27 cellular contexts compared by ENCODE assay signal in genomic region chr17:44552361-44552760, GRCh38. TPM values are rescaled to one million over a fixed set of nuclear protein-coding genes. Genes with fewer than 3 reads are reported as not detected.
DNase-seq lines count a peak whose midpoint lies in the region; ATAC-seq and TF ChIP-seq lines count a peak whose summit lies in the region.
"Had no signal": no experiment of that assay in that cellular context is flagged by ENCODE, and none has a peak within 500 bp of the region (broad histone marks: within the 10 kb centered on the region; RNA-seq: fewer than 3 reads in every experiment).

No MANE protein-coding gene starts in this region.

- no peak for TF ChIP-seq POLR2A in testis (IDR thresholded peaks at IDR 0.05)

- H3K27ac ChIP-seq in testis = no peak overlapping the region
- H3K27ac ChIP-seq: prostate gland, skin epidermis, VCaP had no signal

- H3K9me3 ChIP-seq in testis = no peaks in the 10 kb centered on the region
- H3K9me3 ChIP-seq: prostate gland, SK-N-SH had no signal

- no peaks in the 10 kb centered on the region for H3K27me3 ChIP-seq in testis

- H3K27me3 Mint-ChIP-seq in chondrocyte (ENCODE audit: low read depth) = no peaks in the 10 kb centered on the region

- intact Hi-C loops in testis (cut with DNase I; ENCODE audit: low total_unique reads) = no loop called here

- no peaks in the 10 kb centered on the region for H3K36me3 ChIP-seq in testis (ENCODE audit: low read depth, missing control alignments)
- H3K36me3 ChIP-seq: prostate gland had no signal

- no peaks in the 10 kb centered on the region for H3K9me3 Mint-ChIP-seq in chondrocyte (ENCODE audit: low read depth)
- H3K9me3 Mint-ChIP-seq: activated naive CD8-positive, alpha-beta T cell treated with anti-CD3 and anti-CD28 coated beads for 36 hours; CD4-positive, alpha-beta memory T cell; GM23338; memory B cell; natural killer cell; T-helper 2 cell treated with Interferon-gamma antibody and Interleukin-4, amounts not matched to agents 5 μg/mL and 100 μg/mL, for 36 hours had no signal

- DNase-seq in LHCN-M2 (ENCODE audit: low read depth) (peak; percentile 58), chondrocyte (ENCODE audit: low spot score) (no peak), mucosa of gallbladder (ENCODE audit: low spot score) (peak; percentile 30), testis (peak; percentile 73), COLO829 (ENCODE audit: low spot score) (no peak), germinal center (ENCODE audit: low spot score) (no peak), NCI-H2081 (lab: John Stamatoyannopoulos, UW) (no peak)
- DNase-seq: activated CD4-positive, alpha-beta T cell treated with anti-CD3 and anti-CD28 coated beads, Interleukin-2, amount 50 U/mL, for 1 hour; activated naive CD8-positive, alpha-beta T cell treated with anti-CD3 and anti-CD28 coated beads for 36 hours; CD4-positive, alpha-beta memory T cell; DND-41; effector memory CD4-positive, alpha-beta T cell; natural killer cell; NCI-H1417; NCI-H524; RPMI8226; SK-N-SH; stimulated activated CD4-positive, alpha-beta T cell treated with anti-CD3 and anti-CD28 coated beads, Interleukin-2, amount 100 ng/mL, for 48 hours; stimulated activated naive CD4-positive, alpha-beta T cell had no signal

- 63 to 72% methylated on average over 9 of the region's 9 CpGs for WGBS in testis, 2 donors

- no peak overlapping the region for H3K4me3 Mint-ChIP-seq in chondrocyte (ENCODE audit: unreplicated experiment)
- H3K4me3 Mint-ChIP-seq: activated naive CD8-positive, alpha-beta T cell treated with anti-CD3 and anti-CD28 coated beads for 36 hours; CD4-positive, alpha-beta memory T cell; GM23338; memory B cell; natural killer cell; T-helper 2 cell treated with Interferon-gamma antibody and Interleukin-4, amounts not matched to agents 5 μg/mL and 100 μg/mL, for 36 hours had no signal

- H3K4me3 ChIP-seq in testis = no peak overlapping the region
- H3K4me3 ChIP-seq: GM23338, prostate gland, skin epidermis had no signal

- H3K4me1 Mint-ChIP-seq in chondrocyte (ENCODE audit: low read depth) = peaks cover 53% of the 10 kb centered on the region

- no peaks in the 10 kb centered on the region for H3K36me3 Mint-ChIP-seq in chondrocyte (ENCODE audit: low read depth)
- H3K36me3 Mint-ChIP-seq: activated naive CD8-positive, alpha-beta T cell treated with anti-CD3 and anti-CD28 coated beads for 36 hours; memory B cell; natural killer cell had no signal

- ATAC-seq in GM18909 (IDR thresholded peaks at IDR 0.05; ENCODE audit: poor library complexity, unreplicated experiment) = no peak
- ATAC-seq: esophagus mucosa, GM23338, natural killer cell had no signal

- H3K4me1 ChIP-seq in testis = peaks cover 4% of the 10 kb centered on the region
- H3K4me1 ChIP-seq: prostate gland had no signal

- TF ChIP-seq CTCF in chondrocyte (IDR thresholded peaks at IDR 0.05) (no peak), testis (IDR thresholded peaks at IDR 0.05) (no peak)

- H3K27ac Mint-ChIP-seq in chondrocyte (ENCODE audit: unreplicated experiment) = peak overlapping the region; percentile 76
- H3K27ac Mint-ChIP-seq: activated naive CD8-positive, alpha-beta T cell treated with anti-CD3 and anti-CD28 coated beads for 36 hours; CD4-positive, alpha-beta memory T cell; GM23338; memory B cell; natural killer cell; T-helper 2 cell treated with Interferon-gamma antibody and Interleukin-4, amounts not matched to agents 5 μg/mL and 100 μg/mL, for 36 hours had no signal

RNA-seq across cellular contexts. Expression of gene FZD2, which starts 4.9 kb away (rescaled TPM):
- total RNA-seq in LHCN-M2 (2014; rRNA removed) = 12.5 and 21.2 TPM in 2 replicates
- polyA plus RNA-seq in LHCN-M2 (2012) = 55.8 TPM
- total RNA-seq in chondrocyte = 103 to 127 TPM (median 108 TPM) in 3 replicates
- 7.7 TPM for total RNA-seq in mucosa of gallbladder
- 1 to 10 TPM; 4.2 to 9.1 TPM for total RNA-seq in testis
- polyA plus RNA-seq in testis (ENCODE audit: insufficient read depth, low read depth, low replicate concordance) = 6.1 TPM
- total RNA-seq: activated naive CD8-positive, alpha-beta T cell treated with anti-CD3 and anti-CD28 coated beads for 36 hours; CD4-positive, alpha-beta memory T cell had no signal
- polyA plus RNA-seq: CD4-positive, alpha-beta memory T cell had no signal

RNA-seq across cellular contexts. Expression of gene GPATCH8, which starts 49.2 kb away (rescaled TPM):
- total RNA-seq in LHCN-M2 (2014; rRNA removed) (15.8 and 21.6 TPM in 2 replicates), chondrocyte (31.1 to 47.0 TPM (median 35.5 TPM) in 3 replicates), mucosa of gallbladder (33.3 TPM), testis (10 to 100 TPM; 69.2 to 70.0 TPM)
- 9.1 TPM for polyA plus RNA-seq in LHCN-M2 (2012)
- polyA plus RNA-seq in testis (ENCODE audit: insufficient read depth, low read depth, low replicate concordance) = 32.8 TPM

Comparison
In these comparisons a context has a peak if more than half of its experiments do, and no peak if none do; other contexts are left out.
1. DNase-seq: peak in LHCN-M2 (single experiment), mucosa of gallbladder (single experiment) and testis (single experiment); none in chondrocyte (single experiment), COLO829 (single experiment), germinal center (single experiment) and NCI-H2081 (0 of 2).